21 cellular contexts compared by ENCODE assay signal in genomic region chr2:141062443-141062842, GRCh38.
"Had no signal": no experiment of that assay in that cellular context is flagged by ENCODE, and none has a peak within 500 bp of the region (broad histone marks: within the 10 kb centered on the region; RNA-seq: fewer than 3 reads in every experiment).

No MANE protein-coding gene starts in this region.

- DNase-seq: activated CD4-positive, alpha-beta T cell treated with anti-CD3 and anti-CD28 coated beads for 4 hours; activated CD4-positive, alpha-beta T cell treated with anti-CD3 and anti-CD28 coated beads, Interleukin-2, amount 50 U/mL, for 4 hours; activated naive CD4-positive, alpha-beta T cell; activated T-cell treated with anti-CD3 and anti-CD28 coated beads for 4 hours; activated T-cell treated with anti-CD3 and anti-CD28 coated beads, Interleukin-2, amount 50 U/mL, for 72 hours; aorta; brain microvascular endothelial cell; caudate nucleus; cortex of kidney; effector memory CD8-positive, alpha-beta T cell; erythroblast; mucosa of descending colon; sigmoid colon; stimulated activated CD4-positive, alpha-beta T cell treated with anti-CD3 and anti-CD28 coated beads, Interleukin-15, amount 100 ng/mL, for 24 hours; stimulated activated CD4-positive, alpha-beta T cell treated with anti-CD3 and anti-CD28 coated beads, Interleukin-2, amount 100 ng/mL, for 24 hours; stimulated activated naive B cell treated with anti-CD40 and anti-IgM and Interleukin-4, amounts not matched to agents 10 μg/mL and 1 μg/mL and 100 μg/mL, for 72 hours; T-helper 1 cell had no signal

- H3K27me3 ChIP-seq: brain microvascular endothelial cell, gastroesophageal sphincter, sigmoid colon, tibial nerve had no signal

- H3K27ac ChIP-seq: brain microvascular endothelial cell, gastroesophageal sphincter, sigmoid colon, tibial nerve had no signal

- H3K4me1 ChIP-seq: gastroesophageal sphincter, sigmoid colon, tibial nerve had no signal

- H3K4me3 ChIP-seq: gastroesophageal sphincter, lung, mucosa of descending colon, sigmoid colon, tibial nerve had no signal

- H3K36me3 ChIP-seq: brain microvascular endothelial cell, gastroesophageal sphincter, sigmoid colon, tibial nerve had no signal

- ATAC-seq: activated T-cell treated with anti-CD3 and anti-CD28 coated beads, Interleukin-2, amount 50 U/mL, for 72 hours; effector memory CD8-positive, alpha-beta T cell; gastroesophageal sphincter; left lobe of liver; mucosa of descending colon; stimulated activated naive B cell treated with anti-CD40 and anti-IgM and Interleukin-4, amounts not matched to agents 10 μg/mL and 1 μg/mL and 100 μg/mL, for 72 hours had no signal

- H3K9me3 ChIP-seq: gastroesophageal sphincter, mucosa of descending colon, sigmoid colon, tibial nerve had no signal
